8 cellular contexts compared by ENCODE assay signal in genomic region chr12:124786065-124786964, GRCh38.
DNase-seq lines count a peak whose midpoint lies in the region; TF ChIP-seq lines count a peak whose summit lies in the region.

No MANE protein-coding gene starts in this region.

- H3K4me3 ChIP-seq in fibroblast of the aortic adventitia (ENCODE audit: low read depth, low read length) (peak overlapping the region; percentile 62), neural cell (ENCODE audit: low read length) (peak overlapping the region; percentile 60), PC-9 (no peak overlapping the region)

- H4K20me1 ChIP-seq in neural cell (ENCODE audit: insufficient read depth) (no peaks in the 10 kb centered on the region), PC-9 (ENCODE audit: insufficient read depth) (no peaks in the 10 kb centered on the region)

- no peak for TF ChIP-seq CTCF in AG09319 (IDR thresholded peaks at IDR 0.05; ENCODE audit: low read depth, low read length)
- TF ChIP-seq CTCF in fibroblast of the aortic adventitia (IDR thresholded peaks at IDR 0.05; ENCODE audit: insufficient read depth, low read length), result no peak
- no peak for TF ChIP-seq CTCF in neural cell (IDR thresholded peaks at IDR 0.05; ENCODE audit: poor library complexity, severe bottlenecking)
- no peak for TF ChIP-seq CTCF in PC-9 (conservative IDR thresholded peaks at IDR 0.05)

- no peaks in the 10 kb centered on the region for H3K9me3 ChIP-seq in neural cell (ENCODE audit: low read length)
- H3K9me3 ChIP-seq in PC-9 (ENCODE audit: insufficient read depth, low read depth), result no peaks in the 10 kb centered on the region

- H3K4me2 ChIP-seq in neural cell (ENCODE audit: low read length) (peak overlapping the region; percentile 42), PC-9 (no peak overlapping the region)

- CTCF ChIA-PET in PC-9 (lab: Charles Lee), result no interaction called here

- no TSS peak for BruUV-seq in PC-9 (replicated peaks; lab: Mats Ljungman, UMichigan)

- H3K9me2 ChIP-seq in neural cell (ENCODE audit: insufficient read depth, low read length) (no peaks in the 10 kb centered on the region), PC-9 (ENCODE audit: insufficient read depth) (no peaks in the 10 kb centered on the region)

- POLR2A ChIA-PET in PC-9 (lab: Charles Lee; ENCODE audit: unreplicated experiment), result no interaction called here

- intact Hi-C loops in PC-9 (cut with micrococcal nuclease; ENCODE audit: unreplicated experiment), result no loop called here

- DNase-seq in AG09319 (ENCODE audit: extremely low read depth, low read depth), result peak; percentile 74
- peak; percentile 90 for DNase-seq in NCI-H774 (lab: John Stamatoyannopoulos, UW)
- DNase-seq in fibroblast of the aortic adventitia (ENCODE audit: low read depth), result peak; percentile 89
- no peak for DNase-seq in PC-9
- DNase-seq in effector CD8-positive, alpha-beta T cell (lab: John Stamatoyannopoulos, UW), result no peak
- no peak for DNase-seq in NCI-H345 (lab: John Stamatoyannopoulos, UW)
- no peak for DNase-seq in DMS114 treated with DMSO at 0.1 percent for 48 hours (lab: John Stamatoyannopoulos, UW; ENCODE audit: unreplicated experiment)

- peak overlapping the region; percentile 57 for H3K9ac ChIP-seq in neural cell (ENCODE audit: low read length)

- H3K27ac ChIP-seq in neural cell (ENCODE audit: low read length), result no peak overlapping the region
- no peak overlapping the region for H3K27ac ChIP-seq in PC-9

- H3F3A ChIP-seq in neural cell (ENCODE audit: insufficient read depth, low read length, poor library complexity, severe bottlenecking) (no peaks in the 10 kb centered on the region), PC-9 (ENCODE audit: insufficient read depth, low read depth) (no peaks in the 10 kb centered on the region)

- H2AFZ ChIP-seq in neural cell (ENCODE audit: low read depth, low read length) (peak overlapping the region; percentile 97), PC-9 (no peak overlapping the region)

- H3K36me3 ChIP-seq in neural cell (ENCODE audit: insufficient read depth, low read length) (no peaks in the 10 kb centered on the region), PC-9 (ENCODE audit: low read depth) (no peaks in the 10 kb centered on the region)

- H3K27me3 ChIP-seq in neural cell (ENCODE audit: insufficient read depth, low read depth, low read length) (no peaks in the 10 kb centered on the region), PC-9 (ENCODE audit: insufficient read depth, low read depth) (no peaks in the 10 kb centered on the region)

- no peak for TF ChIP-seq EP300 in neural cell (conservative IDR thresholded peaks at IDR 0.05; ENCODE audit: poor library complexity, severe bottlenecking)

- TF ChIP-seq RAD21 in neural cell (conservative IDR thresholded peaks at IDR 0.05), result no peak

- no peaks in the 10 kb centered on the region for H3K4me1 ChIP-seq in PC-9 (replicated peaks; ENCODE audit: insufficient read depth)

- H3K79me2 ChIP-seq in neural cell (replicated peaks; ENCODE audit: insufficient read depth, low read length) (no peaks in the 10 kb centered on the region), PC-9 (ENCODE audit: low read depth) (no peaks in the 10 kb centered on the region)

TF ChIP-seq in neural cell, 6 proteins besides CTCF, POLR2A, EP300 and RAD21:
- TF ChIP-seq SMC3 (conservative IDR thresholded peaks at IDR 0.05; ENCODE audit: poor library complexity) (peak; percentile 39), REST (IDR thresholded peaks at IDR 0.05; ENCODE audit: borderline replicate concordance) (no peak), POLR2AphosphoS5 (IDR thresholded peaks at IDR 0.05) (peak; percentile 62), MXI1 (conservative IDR thresholded peaks at IDR 0.05; ENCODE audit: poor library complexity, severe bottlenecking) (no peak)

Comparison
In these comparisons a context has a peak if more than half of its experiments do, and no peak if none do; other contexts are left out.
1. DNase-seq: peak in AG09319 (single experiment), NCI-H774 (single experiment) and fibroblast of the aortic adventitia (single experiment); none in PC-9 (0 of 2), effector CD8-positive, alpha-beta T cell (single experiment), NCI-H345 (single experiment) and DMS114 treated with DMSO at 0.1 percent for 48 hours (single experiment).